Comparison of ENCODE assay signal across 8 cellular contexts in the genomic region with DNA sequence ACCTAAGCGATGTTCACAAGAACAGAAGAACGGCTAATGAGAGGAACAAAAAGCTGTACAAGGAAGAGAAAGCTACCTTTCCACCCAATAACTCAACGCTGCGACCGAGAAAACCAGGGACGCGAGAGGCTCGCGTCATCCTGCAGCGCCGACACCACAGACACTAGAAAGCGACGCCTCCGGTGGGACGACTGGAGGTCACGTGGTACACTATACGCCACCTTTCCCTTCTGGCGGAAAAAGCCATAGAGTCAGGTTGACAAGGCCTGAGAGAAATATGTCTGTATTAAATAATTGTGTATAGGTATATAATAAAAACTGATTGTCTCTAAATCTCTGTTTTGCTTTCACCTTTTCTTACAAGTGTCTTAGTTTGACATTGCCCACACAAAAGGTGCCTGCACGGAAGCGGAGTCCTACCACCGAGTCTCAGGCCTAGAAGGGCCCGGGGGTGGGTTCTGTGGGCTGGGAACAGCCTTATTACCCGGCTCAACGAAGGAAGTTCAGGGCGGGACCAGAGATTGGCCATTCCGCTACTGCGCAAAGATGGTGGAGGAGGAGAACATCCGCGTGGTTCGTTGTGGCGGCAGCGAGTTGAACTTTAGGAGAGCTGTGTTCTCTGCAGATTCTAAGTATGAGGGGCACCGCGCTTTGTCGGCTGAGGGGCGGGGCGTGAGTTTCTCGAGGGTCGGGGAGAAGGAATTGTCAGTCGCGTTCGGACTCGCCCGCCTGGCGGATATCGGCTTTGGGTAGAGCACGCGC. TPM values are rescaled to one million over a fixed set of nuclear protein-coding genes. Genes with fewer than 3 reads are reported as not detected.
DNase-seq lines count a peak whose midpoint lies in the region; ATAC-seq and TF ChIP-seq lines count a peak whose summit lies in the region.

A gene (plus strand): TSS at position 528 of the 762 bp plus-strand sequence. CDS start 19 bp downstream, at position 547.

- no peaks in the 10 kb centered on the region for H3K9me3 ChIP-seq in DOHH2 (ENCODE audit: control insufficient read depth, insufficient read depth, low read length)

- H3K4me2 ChIP-seq in DOHH2 (ENCODE audit: low read length) (peak within 1 kb of the TSS; percentile 81), GM23338 (peak within 1 kb of the TSS; percentile 91)

- H4K20me1 ChIP-seq in DOHH2 (ENCODE audit: control insufficient read depth, insufficient read depth, low read depth, low read length) (peaks cover 4% of the 10 kb centered on the region; the same call in 1 of the 2 replicates), GM23338 (replicated peaks; ENCODE audit: insufficient read depth) (peaks cover 29% of the 10 kb centered on the region)

- H2AFZ ChIP-seq in GM23338, result peak within 1 kb of the TSS; percentile 84

- H3K4me3 Mint-ChIP-seq in GM23338 (no peak within 1 kb of the TSS; the same call in 1 of the 3 replicates), naive B cell (peak within 1 kb of the TSS in 4 of 8 donors; percentile 96 to 100 (median 99))
- H3K4me3 Mint-ChIP-seq in stimulated activated memory B cell treated with anti-CD40 and anti-IgM and Interleukin-4, amounts not matched to agents 10 μg/mL and 1 μg/mL and 100 μg/mL, for 72 hours, result peak within 1 kb of the TSS; percentile 91

- peak within 1 kb of the TSS; percentile 48 for H3K27ac ChIP-seq in DOHH2 (ENCODE audit: low read depth, low read length)
- peak within 1 kb of the TSS; percentile 81 for H3K27ac ChIP-seq in GM23338 (ENCODE audit: low read depth)

- H3K4me1 ChIP-seq in DOHH2 (ENCODE audit: control insufficient read depth, low read length), result peaks cover 24% of the 10 kb centered on the region
- H3K4me1 ChIP-seq in GM23338 (ENCODE audit: insufficient read depth), result 0 out of 2 replicates have a peak, but pooled peaks cover 3% of the 10 kb centered on the region

- peaks cover 8% of the 10 kb centered on the region for H3K27me3 Mint-ChIP-seq in GM23338 (ENCODE audit: insufficient read depth, low read depth, poor library complexity)
- H3K27me3 Mint-ChIP-seq in naive B cell, result no peaks in the 10 kb centered on the region
- no peaks in the 10 kb centered on the region for H3K27me3 Mint-ChIP-seq in stimulated activated memory B cell treated with anti-CD40 and anti-IgM and Interleukin-4, amounts not matched to agents 10 μg/mL and 1 μg/mL and 100 μg/mL, for 72 hours

- no peaks in the 10 kb centered on the region for H3K9me3 Mint-ChIP-seq in GM23338
- no peaks in the 10 kb centered on the region for H3K9me3 Mint-ChIP-seq in naive B cell
- no peaks in the 10 kb centered on the region for H3K9me3 Mint-ChIP-seq in stimulated activated memory B cell treated with anti-CD40 and anti-IgM and Interleukin-4, amounts not matched to agents 10 μg/mL and 1 μg/mL and 100 μg/mL, for 72 hours

- TF ChIP-seq CTCF in DOHH2 (IDR thresholded peaks at IDR 0.05; ENCODE audit: low read depth, low read length, poor library complexity, severe bottlenecking), result no peak
- TF ChIP-seq CTCF in GM23338 (conservative IDR thresholded peaks at IDR 0.05; ENCODE audit: low read depth in 2 of 2), result no peak

- H3K27ac Mint-ChIP-seq in GM23338 (peak within 1 kb of the TSS; percentile 99), naive B cell (peak within 1 kb of the TSS; percentile 99 to 100 (median 100))
- peak within 1 kb of the TSS; percentile 96 for H3K27ac Mint-ChIP-seq in stimulated activated memory B cell treated with anti-CD40 and anti-IgM and Interleukin-4, amounts not matched to agents 10 μg/mL and 1 μg/mL and 100 μg/mL, for 72 hours

- H3K4me1 Mint-ChIP-seq in GM23338 (peaks cover 2% of the 10 kb centered on the region; the same call in 1 of the 3 replicates), naive B cell (peaks cover 0 to 16% (median 4%) of the 10 kb centered on the region in 3 donors)
- peaks cover 6% of the 10 kb centered on the region for H3K4me1 Mint-ChIP-seq in stimulated activated memory B cell treated with anti-CD40 and anti-IgM and Interleukin-4, amounts not matched to agents 10 μg/mL and 1 μg/mL and 100 μg/mL, for 72 hours

- DNase-seq in GM23338 (ENCODE audit: low spot score) (peak; percentile 95), LHCN-M2 (ENCODE audit: low read depth) (peak; percentile 94), RPMI8226 (peak; percentile 95), fibroblast of gingiva (ENCODE audit: low read depth) (peak; percentile 94), naive B cell (peak; percentile 92)
- DNase-seq in activated T-helper 1 cell treated with anti-CD3 and anti-CD28 coated beads, Interleukin-2, amount 50 U/mL, for 16 hours (ENCODE audit: low read depth in 1 of 2, low spot score in 1 of 2), result peak; percentile 77 to 83

- H3F3A ChIP-seq in DOHH2 (ENCODE audit: control insufficient read depth, insufficient read depth) (no peaks in the 10 kb centered on the region), GM23338 (replicated peaks; ENCODE audit: low read depth) (no peaks in the 10 kb centered on the region)

- H3K9me2 ChIP-seq in DOHH2 (replicated peaks; ENCODE audit: control insufficient read depth, low read length) (no peaks in the 10 kb centered on the region), GM23338 (ENCODE audit: insufficient read depth) (no peaks in the 10 kb centered on the region)

- H3K36me3 ChIP-seq in DOHH2 (ENCODE audit: control insufficient read depth, low read length) (peaks cover 39% of the 10 kb centered on the region), GM23338 (ENCODE audit: insufficient read depth) (no peaks in the 10 kb centered on the region)

- no peaks in the 10 kb centered on the region for H3K27me3 ChIP-seq in DOHH2 (ENCODE audit: control insufficient read depth, low read length)
- H3K27me3 ChIP-seq in GM23338 (ENCODE audit: insufficient read depth), result no peaks in the 10 kb centered on the region

- peak; percentile 98 for ATAC-seq in GM23338
- ATAC-seq in naive B cell (ENCODE audit: low read depth in 2 of 2), result peak; percentile 88 to 90
- ATAC-seq in stimulated activated memory B cell treated with anti-CD40 and anti-IgM and Interleukin-4, amounts not matched to agents 10 μg/mL and 1 μg/mL and 100 μg/mL, for 72 hours, result peak; percentile 98

- H3K36me3 Mint-ChIP-seq in GM23338 (ENCODE audit: low read depth), result peaks cover 1% of the 10 kb centered on the region; the same call in 2 of the 3 replicates
- no peaks in the 10 kb centered on the region for H3K36me3 Mint-ChIP-seq in naive B cell
- H3K36me3 Mint-ChIP-seq in stimulated activated memory B cell treated with anti-CD40 and anti-IgM and Interleukin-4, amounts not matched to agents 10 μg/mL and 1 μg/mL and 100 μg/mL, for 72 hours, result no peaks in the 10 kb centered on the region

- H3K4me3 ChIP-seq in DOHH2 (ENCODE audit: low read length) (peak within 1 kb of the TSS; percentile 86), GM23338 (peak within 1 kb of the TSS; percentile 73)

- peaks cover 49% of the 10 kb centered on the region for H3K79me2 ChIP-seq in DOHH2 (ENCODE audit: control insufficient read depth, low read length)
- H3K79me2 ChIP-seq in GM23338 (replicated peaks; ENCODE audit: insufficient read depth), result peaks cover 48% of the 10 kb centered on the region

TF ChIP-seq in GM23338, 12 proteins besides CTCF, POLR2A, EP300 and RAD21 (continues in another document):
- TF ChIP-seq JUNB (IDR thresholded peaks at IDR 0.05; ENCODE audit: unreplicated experiment), result no peak

RNA-seq across cellular contexts. Expression of the gene that starts here (rescaled TPM):
- 77.4 and 80.9 TPM in 2 replicates for total RNA-seq in GM23338 (2014; rRNA removed; shearing (Covaris generic))
- polyA plus RNA-seq in GM23338 (2016; fragmentation: Nextera tagmentation; extraction: Ambion mirVana) (47.9 and 57.2 TPM in 2 replicates), naive B cell (ENCODE audit: low read depth in 6 of 6) (10 to 100 TPM in 5 of 6 donors, 1 to 10 TPM in 1; 3.9 to 15.5 (median 13.8) TPM)
- 56.5 and 64.1 TPM in 2 replicates for total RNA-seq in LHCN-M2 (2014; rRNA removed)
- polyA plus RNA-seq in LHCN-M2 (2012), result 28.1 TPM

Comparison
In these comparisons a context has a peak if more than half of its experiments do, and no peak if none do; other contexts are left out.
1. Peak in every context shown above with its lines: DNase-seq, ATAC-seq, H3K4me3 ChIP-seq and H3K27ac ChIP-seq.